ENCODE assay signal across 15 cellular contexts in the genomic region with DNA sequence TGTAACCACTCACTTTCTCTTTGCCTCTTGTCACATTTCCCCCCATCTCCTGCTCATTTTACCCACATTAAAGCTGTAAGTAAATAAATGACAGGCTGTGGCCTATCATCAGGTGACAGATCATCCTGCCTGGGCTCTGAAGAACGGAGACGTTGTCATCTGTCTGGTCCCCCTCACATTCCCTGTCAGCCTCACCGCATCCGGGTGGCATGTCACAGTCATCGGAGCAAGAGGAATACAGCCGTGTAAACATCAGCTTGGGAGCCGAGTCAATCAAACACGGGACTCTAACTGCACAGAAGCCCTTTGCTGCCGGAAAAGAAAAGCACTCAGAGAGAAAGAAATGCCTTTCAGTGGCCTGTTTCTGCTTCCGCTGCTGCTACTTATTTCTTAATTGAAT.
DNase-seq lines count a peak whose midpoint lies in the region; ATAC-seq and TF ChIP-seq lines count a peak whose summit lies in the region.
"Had no signal": no experiment of that assay in that cellular context is flagged by ENCODE, and none has a peak within 500 bp of the region (broad histone marks: within the 10 kb centered on the region; RNA-seq: fewer than 3 reads in every experiment).

No MANE protein-coding gene starts in this region.

- TF ChIP-seq CTCF in C4-2B (conservative IDR thresholded peaks at IDR 0.05) (no peak), neural cell (IDR thresholded peaks at IDR 0.05; ENCODE audit: poor library complexity, severe bottlenecking) (no peak), Caco-2 (IDR thresholded peaks at IDR 0.05; ENCODE audit: insufficient read depth in 1 of 2, low read depth in 1 of 2, low read length in 1 of 2, severe bottlenecking in 1 of 2, unreplicated experiment in 1 of 2) (no peak)

- peaks cover 13% of the 10 kb centered on the region for H3F3A ChIP-seq in neural cell (ENCODE audit: insufficient read depth, low read length, poor library complexity, severe bottlenecking)

- intact Hi-C loops in activated CD4-positive, alpha-beta T cell treated with anti-CD3 and anti-CD28 coated beads for 36 hours (cut with DNase I, micrococcal nuclease): no loop called here
- intact Hi-C loops in Caco-2 (cut with micrococcal nuclease; ENCODE audit: unreplicated experiment): no loop called here

- peak overlapping the region; percentile 45 for H3K4me2 ChIP-seq in neural cell (ENCODE audit: low read length)

- H3K36me3 ChIP-seq in SK-N-MC (ENCODE audit: insufficient read depth, low read length) (no peaks in the 10 kb centered on the region), neural cell (ENCODE audit: insufficient read depth, low read length) (no peaks in the 10 kb centered on the region), Caco-2 (ENCODE audit: control insufficient read depth, insufficient read depth, low read length) (no peaks in the 10 kb centered on the region)

- BruUV-seq in Caco-2 (replicated peaks; lab: Mats Ljungman, UMichigan): no TSS peak

- no peaks in the 10 kb centered on the region for H3K36me3 Mint-ChIP-seq in activated CD4-positive, alpha-beta T cell treated with anti-CD3 and anti-CD28 coated beads for 36 hours (ENCODE audit: low read depth)
- H3K36me3 Mint-ChIP-seq in Caco-2 (ENCODE audit: insufficient read depth, unreplicated experiment): no peaks in the 10 kb centered on the region
- H3K36me3 Mint-ChIP-seq: natural killer cell had no signal

- no peaks in the 10 kb centered on the region for H3K79me2 ChIP-seq in neural cell (replicated peaks; ENCODE audit: insufficient read depth, low read length)

- no peak for ATAC-seq in activated CD4-positive, alpha-beta T cell treated with anti-CD3 and anti-CD28 coated beads for 36 hours
- ATAC-seq: activated T-cell treated with anti-CD3 and anti-CD28 coated beads, Interleukin-2, amount 50 U/mL, for 4 hours; esophagus mucosa; K562; natural killer cell; stimulated activated naive CD8-positive, alpha-beta T cell treated with anti-CD3 and anti-CD28 coated beads, Interleukin-15, amount 100 ng/mL, for 72 hours had no signal

- TF ChIP-seq RAD21 in neural cell (conservative IDR thresholded peaks at IDR 0.05): peak; percentile 57

- H3K4me3 Mint-ChIP-seq in activated CD4-positive, alpha-beta T cell treated with anti-CD3 and anti-CD28 coated beads for 36 hours: no peak overlapping the region
- no peak overlapping the region for H3K4me3 Mint-ChIP-seq in Caco-2 (ENCODE audit: unreplicated experiment)
- H3K4me3 Mint-ChIP-seq: activated T-cell treated with anti-CD3 and anti-CD28 coated beads, Interleukin-2, amount 50 U/mL, for 4 hours; immature natural killer cell; natural killer cell; stimulated activated naive CD8-positive, alpha-beta T cell treated with anti-CD3 and anti-CD28 coated beads, Interleukin-15, amount 100 ng/mL, for 72 hours had no signal

- H3K27ac ChIP-seq in C4-2B (peak overlapping the region; percentile 80), SK-N-MC (no peak overlapping the region), neural cell (ENCODE audit: low read length) (peak overlapping the region; percentile 88)

- POLR2A ChIA-PET in activated CD4-positive, alpha-beta T cell treated with anti-CD3 and anti-CD28 coated beads for 36 hours (lab: Charles Lee): no interaction called here
- POLR2A ChIA-PET in Caco-2 (lab: Charles Lee): no interaction called here

- TF ChIP-seq EP300 in neural cell (conservative IDR thresholded peaks at IDR 0.05; ENCODE audit: poor library complexity, severe bottlenecking): peak; percentile 100

- H3K27ac Mint-ChIP-seq in activated CD4-positive, alpha-beta T cell treated with anti-CD3 and anti-CD28 coated beads for 36 hours: no peak overlapping the region
- H3K27ac Mint-ChIP-seq in Caco-2 (ENCODE audit: unreplicated experiment): no peak overlapping the region
- H3K27ac Mint-ChIP-seq: immature natural killer cell; natural killer cell; stimulated activated naive CD8-positive, alpha-beta T cell treated with anti-CD3 and anti-CD28 coated beads, Interleukin-15, amount 100 ng/mL, for 72 hours had no signal

- no peaks in the 10 kb centered on the region for H3K4me1 Mint-ChIP-seq in activated CD4-positive, alpha-beta T cell treated with anti-CD3 and anti-CD28 coated beads for 36 hours
- no peaks in the 10 kb centered on the region for H3K4me1 Mint-ChIP-seq in Caco-2 (ENCODE audit: low read depth, unreplicated experiment)
- H3K4me1 Mint-ChIP-seq: immature natural killer cell; natural killer cell; stimulated activated naive CD8-positive, alpha-beta T cell treated with anti-CD3 and anti-CD28 coated beads, Interleukin-15, amount 100 ng/mL, for 72 hours had no signal

- H3K27me3 ChIP-seq in neural cell (ENCODE audit: insufficient read depth, low read depth, low read length): no peaks in the 10 kb centered on the region
- no peaks in the 10 kb centered on the region for H3K27me3 ChIP-seq in Caco-2 (replicated peaks; ENCODE audit: control insufficient read depth, insufficient read depth, low read length)

- H3K9me3 ChIP-seq in SK-N-MC (ENCODE audit: low read depth, low read length): no peaks in the 10 kb centered on the region
- H3K9me3 ChIP-seq in neural cell (ENCODE audit: low read length): no peaks in the 10 kb centered on the region
- H3K9me3 ChIP-seq in Caco-2: no peaks in the 10 kb centered on the region

- H2AFZ ChIP-seq in neural cell (ENCODE audit: low read depth, low read length): no peak overlapping the region

- H3K4me3 ChIP-seq in SK-N-MC: no peak overlapping the region
- H3K4me3 ChIP-seq in neural cell (ENCODE audit: low read length): peak overlapping the region; percentile 47
- H3K4me3 ChIP-seq in Caco-2 (ENCODE audit: low read depth, low read length): no peak overlapping the region
- H3K4me3 ChIP-seq: K562 had no signal

- H4K20me1 ChIP-seq in neural cell (ENCODE audit: insufficient read depth): no peaks in the 10 kb centered on the region

- H3K4me1 ChIP-seq in Caco-2: no peaks in the 10 kb centered on the region

- H3K9ac ChIP-seq in SK-N-MC (ENCODE audit: insufficient read length) (peak overlapping the region; percentile 24), neural cell (ENCODE audit: low read length) (peak overlapping the region; percentile 56)

- CTCF ChIA-PET in activated CD4-positive, alpha-beta T cell treated with anti-CD3 and anti-CD28 coated beads for 36 hours (lab: Charles Lee): no interaction called here
- CTCF ChIA-PET in Caco-2 (lab: Charles Lee): no interaction called here

- DNase-seq in NCI-H1092 (lab: John Stamatoyannopoulos, UW): peak; percentile 9
- DNase-seq in SK-N-MC (ENCODE audit: low read depth, low spot score): no peak
- DNase-seq in iPS-NIHi7 (ENCODE audit: extremely low spot score): no peak
- DNase-seq in activated CD4-positive, alpha-beta T cell treated with anti-CD3 and anti-CD28 coated beads for 36 hours: no peak
- DNase-seq in activated T-cell treated with anti-CD3 and anti-CD28 coated beads for 4 hours: no peak
- no peak for DNase-seq in Caco-2
- DNase-seq: activated T-cell treated with anti-CD3 and anti-CD28 coated beads, Interleukin-2, amount 50 U/mL, for 4 hours; GOT3; immature natural killer cell; natural killer cell; stimulated activated naive CD8-positive, alpha-beta T cell treated with anti-CD3 and anti-CD28 coated beads, Interleukin-15, amount 100 ng/mL, for 72 hours had no signal

- H3K9me2 ChIP-seq in neural cell (ENCODE audit: insufficient read depth, low read length): no peaks in the 10 kb centered on the region

- H3K27me3 Mint-ChIP-seq in activated CD4-positive, alpha-beta T cell treated with anti-CD3 and anti-CD28 coated beads for 36 hours: no peaks in the 10 kb centered on the region
- H3K27me3 Mint-ChIP-seq in Caco-2 (ENCODE audit: insufficient read depth, unreplicated experiment): no peaks in the 10 kb centered on the region
- H3K27me3 Mint-ChIP-seq: stimulated activated naive CD8-positive, alpha-beta T cell treated with anti-CD3 and anti-CD28 coated beads, Interleukin-15, amount 100 ng/mL, for 72 hours had no signal

- no peaks in the 10 kb centered on the region for H3K9me3 Mint-ChIP-seq in activated CD4-positive, alpha-beta T cell treated with anti-CD3 and anti-CD28 coated beads for 36 hours (ENCODE audit: low read depth)
- H3K9me3 Mint-ChIP-seq in Caco-2 (ENCODE audit: unreplicated experiment): no peaks in the 10 kb centered on the region
- H3K9me3 Mint-ChIP-seq: stimulated activated naive CD8-positive, alpha-beta T cell treated with anti-CD3 and anti-CD28 coated beads, Interleukin-15, amount 100 ng/mL, for 72 hours had no signal

TF ChIP-seq in neural cell, 6 proteins besides CTCF, POLR2A, EP300 and RAD21:
- TF ChIP-seq TAF1 (IDR thresholded peaks at IDR 0.05; ENCODE audit: low read depth) (no peak), POLR2AphosphoS5 (IDR thresholded peaks at IDR 0.05) (peak; percentile 98), EZH2 (IDR thresholded peaks at IDR 0.05; ENCODE audit: borderline replicate concordance, insufficient read depth, low read length, poor library complexity, severe bottlenecking) (no peak), SMC3 (conservative IDR thresholded peaks at IDR 0.05; ENCODE audit: poor library complexity) (peak; percentile 52), MXI1 (conservative IDR thresholded peaks at IDR 0.05; ENCODE audit: poor library complexity, severe bottlenecking) (peak; percentile 46)
- TF ChIP-seq, protein P1, sequence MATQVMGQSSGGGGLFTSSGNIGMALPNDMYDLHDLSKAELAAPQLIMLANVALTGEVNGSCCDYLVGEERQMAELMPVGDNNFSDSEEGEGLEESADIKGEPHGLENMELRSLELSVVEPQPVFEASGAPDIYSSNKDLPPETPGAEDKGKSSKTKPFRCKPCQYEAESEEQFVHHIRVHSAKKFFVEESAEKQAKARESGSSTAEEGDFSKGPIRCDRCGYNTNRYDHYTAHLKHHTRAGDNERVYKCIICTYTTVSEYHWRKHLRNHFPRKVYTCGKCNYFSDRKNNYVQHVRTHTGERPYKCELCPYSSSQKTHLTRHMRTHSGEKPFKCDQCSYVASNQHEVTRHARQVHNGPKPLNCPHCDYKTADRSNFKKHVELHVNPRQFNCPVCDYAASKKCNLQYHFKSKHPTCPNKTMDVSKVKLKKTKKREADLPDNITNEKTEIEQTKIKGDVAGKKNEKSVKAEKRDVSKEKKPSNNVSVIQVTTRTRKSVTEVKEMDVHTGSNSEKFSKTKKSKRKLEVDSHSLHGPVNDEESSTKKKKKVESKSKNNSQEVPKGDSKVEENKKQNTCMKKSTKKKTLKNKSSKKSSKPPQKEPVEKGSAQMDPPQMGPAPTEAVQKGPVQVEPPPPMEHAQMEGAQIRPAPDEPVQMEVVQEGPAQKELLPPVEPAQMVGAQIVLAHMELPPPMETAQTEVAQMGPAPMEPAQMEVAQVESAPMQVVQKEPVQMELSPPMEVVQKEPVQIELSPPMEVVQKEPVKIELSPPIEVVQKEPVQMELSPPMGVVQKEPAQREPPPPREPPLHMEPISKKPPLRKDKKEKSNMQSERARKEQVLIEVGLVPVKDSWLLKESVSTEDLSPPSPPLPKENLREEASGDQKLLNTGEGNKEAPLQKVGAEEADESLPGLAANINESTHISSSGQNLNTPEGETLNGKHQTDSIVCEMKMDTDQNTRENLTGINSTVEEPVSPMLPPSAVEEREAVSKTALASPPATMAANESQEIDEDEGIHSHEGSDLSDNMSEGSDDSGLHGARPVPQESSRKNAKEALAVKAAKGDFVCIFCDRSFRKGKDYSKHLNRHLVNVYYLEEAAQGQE (IDR thresholded peaks at IDR 0.05; ENCODE audit: borderline replicate concordance): peak; percentile 98
